Comparison of ENCODE assay signal across 8 cellular contexts in the genomic region with DNA sequence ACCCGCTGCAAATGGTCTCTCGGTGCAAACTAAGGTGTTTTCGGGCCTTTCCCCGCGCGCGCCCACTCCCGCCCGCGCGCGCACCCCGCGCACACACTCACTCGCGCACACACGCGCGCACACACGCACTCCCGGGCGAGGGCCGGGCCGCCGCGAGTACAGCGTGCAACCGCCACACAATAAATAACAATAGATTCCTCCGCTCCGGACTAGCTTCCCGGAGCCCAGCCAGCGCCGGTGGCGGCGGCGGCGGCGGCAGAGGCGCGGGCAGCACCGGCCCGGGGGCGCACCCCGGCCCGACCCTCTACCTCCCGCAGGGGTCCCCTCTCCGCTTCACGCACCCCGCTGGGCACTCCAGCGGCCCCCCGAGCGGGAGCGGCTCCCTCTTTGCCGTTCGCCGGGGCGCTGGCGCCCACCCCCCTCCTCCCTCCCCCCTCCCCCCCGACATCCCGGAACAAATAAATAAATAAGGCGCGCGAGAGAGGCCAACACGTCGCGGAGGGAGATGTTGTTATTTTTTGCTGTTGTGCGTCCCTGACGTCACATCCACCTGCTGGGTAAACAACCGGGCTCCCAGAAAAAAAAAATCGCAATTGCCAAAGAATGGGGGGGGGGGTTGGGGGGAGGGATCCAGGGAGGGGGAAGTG. TPM values are rescaled to one million over a fixed set of nuclear protein-coding genes. Genes with fewer than 3 reads are reported as not detected.
DNase-seq lines count a peak whose midpoint lies in the region; ATAC-seq, FAIRE-seq and TF ChIP-seq lines count a peak whose summit lies in the region.

A gene (minus strand): TSS at position 160 of the 647 bp plus-strand sequence. CDS start 385,347 bp downstream, outside the sequence.

- no peaks in the 10 kb centered on the region for H3K36me3 ChIP-seq in CD4-positive, CD25-positive, alpha-beta regulatory T cell (ENCODE audit: control insufficient read depth, insufficient read depth, low read length)
- H3K36me3 ChIP-seq in kidney (ENCODE audit: control insufficient read depth in 1 of 2, insufficient read depth in 2 of 2, low read length in 2 of 2): no peaks in the 10 kb centered on the region

- peak; percentile 55 to 58 for ATAC-seq in CD4-positive, CD25-positive, alpha-beta regulatory T cell (ENCODE audit: low read depth in 2 of 2)

- H3K27ac Mint-ChIP-seq in CD4-positive, CD25-positive, alpha-beta regulatory T cell: peak within 1 kb of the TSS; percentile 91 to 99 (median 94)
- H3K27ac Mint-ChIP-seq in chondrocyte (ENCODE audit: unreplicated experiment): peak within 1 kb of the TSS; percentile 99

- TF ChIP-seq CTCF in chondrocyte (IDR thresholded peaks at IDR 0.05) (no peak), kidney (IDR thresholded peaks at IDR 0.05; ENCODE audit: borderline replicate concordance, extremely low read depth, insufficient read depth) (no peak)

- H3K4me1 Mint-ChIP-seq in CD4-positive, CD25-positive, alpha-beta regulatory T cell: peaks cover 21 to 51% (median 28%) of the 10 kb centered on the region in 4 donors
- peaks cover 53% of the 10 kb centered on the region for H3K4me1 Mint-ChIP-seq in chondrocyte (ENCODE audit: low read depth)

- FAIRE-seq in H54 (lab: Jason Lieb, UNC): no peak
- FAIRE-seq in kidney (lab: Jason Lieb, UNC): no peak

- TF ChIP-seq POLR2A in H54 (IDR thresholded peaks at IDR 0.05; ENCODE audit: low read depth, low read length): peak; percentile 43; the same call in 1 of the 2 replicates

- peak; percentile 56 to 83 (median 68) for DNase-seq in CD4-positive, CD25-positive, alpha-beta regulatory T cell
- DNase-seq in H54 (ENCODE audit: insufficient read length, low spot score) (peak; percentile 41), NCI-H226 (peak; percentile 80), chondrocyte (ENCODE audit: low spot score) (no peak), kidney (peak; percentile 92), OCI-M2 (lab: John Stamatoyannopoulos, UW; ENCODE audit: unreplicated experiment) (no peak)
- DNase-seq in activated CD4-positive, alpha-beta T cell treated with anti-CD3 and anti-CD28 coated beads for 24 hours (ENCODE audit: low read depth in 2 of 2): peak; percentile 34 to 47
- DNase-seq in stimulated activated CD4-positive, alpha-beta T cell treated with anti-CD3 and anti-CD28 coated beads, Interleukin-12 subunit alpha, Interleukin-12 subunit beta, amount 100 ng/mL, for 24 hours (ENCODE audit: low read depth in 2 of 2): peak; percentile 34 to 44

- peak within 1 kb of the TSS; percentile 75 to 78 for H3K9ac ChIP-seq in kidney (ENCODE audit: low read length in 2 of 2)

- peaks cover 0 to 3% (median 0%) of the 10 kb centered on the region in 7 donors for H3K9me3 Mint-ChIP-seq in CD4-positive, CD25-positive, alpha-beta regulatory T cell
- H3K9me3 Mint-ChIP-seq in chondrocyte (ENCODE audit: low read depth): no peaks in the 10 kb centered on the region

- H3K27me3 Mint-ChIP-seq in CD4-positive, CD25-positive, alpha-beta regulatory T cell: peaks cover 21% of the 10 kb centered on the region
- H3K27me3 Mint-ChIP-seq in chondrocyte (ENCODE audit: low read depth): no peaks in the 10 kb centered on the region

- H3K36me3 Mint-ChIP-seq in CD4-positive, CD25-positive, alpha-beta regulatory T cell: no peaks in the 10 kb centered on the region
- peaks cover 6% of the 10 kb centered on the region for H3K36me3 Mint-ChIP-seq in chondrocyte (ENCODE audit: low read depth)

- peak within 1 kb of the TSS; percentile 78 to 99 (median 94) for H3K4me3 Mint-ChIP-seq in CD4-positive, CD25-positive, alpha-beta regulatory T cell
- H3K4me3 Mint-ChIP-seq in chondrocyte (ENCODE audit: unreplicated experiment): peak within 1 kb of the TSS; percentile 84

- intact Hi-C loops in kidney (cut with DNase I): no loop called here

- H3K9me3 ChIP-seq in CD4-positive, CD25-positive, alpha-beta regulatory T cell (ENCODE audit: control insufficient read depth in 2 of 2, low read length in 2 of 2): no peaks in the 10 kb centered on the region
- H3K9me3 ChIP-seq in kidney (ENCODE audit: control insufficient read depth in 1 of 2, low read length in 2 of 2): no peaks in the 10 kb centered on the region

- H3K27ac ChIP-seq in CD4-positive, CD25-positive, alpha-beta regulatory T cell (ENCODE audit: insufficient read depth, low read length, poor library complexity, severe bottlenecking): peak within 1 kb of the TSS; percentile 79
- peak within 1 kb of the TSS; percentile 88 to 97 for H3K27ac ChIP-seq in kidney (ENCODE audit: low read depth in 2 of 2, low read length in 2 of 2)

- peak within 1 kb of the TSS; percentile 91 for H3K4me3 ChIP-seq in CD4-positive, CD25-positive, alpha-beta regulatory T cell (ENCODE audit: low read depth, low read length)
- H3K4me3 ChIP-seq in kidney (ENCODE audit: low read length in 2 of 2): peak within 1 kb of the TSS; percentile 80 to 90

- H3K4me1 ChIP-seq in CD4-positive, CD25-positive, alpha-beta regulatory T cell (ENCODE audit: control insufficient read depth, insufficient read depth, low read length, poor library complexity, severe bottlenecking): peaks cover 51% of the 10 kb centered on the region
- H3K4me1 ChIP-seq in kidney (ENCODE audit: control insufficient read depth in 1 of 2, insufficient read depth in 1 of 2, low read depth in 1 of 2, low read length in 2 of 2): peaks cover 3 to 14% of the 10 kb centered on the region in 2 donors

- H3K27me3 ChIP-seq in CD4-positive, CD25-positive, alpha-beta regulatory T cell (ENCODE audit: control insufficient read depth, insufficient read depth, low read length): no peaks in the 10 kb centered on the region

RNA-seq across cellular contexts. Expression of the gene that starts here (rescaled TPM):
- 599 TPM for total RNA-seq in CD4-positive, CD25-positive, alpha-beta regulatory T cell
- 100 to 1,000 TPM; 301 to 367 (median 345) TPM for polyA plus RNA-seq in CD4-positive, CD25-positive, alpha-beta regulatory T cell
- total RNA-seq in chondrocyte (206 to 249 TPM (median 220 TPM) in 3 replicates), kidney (87.2 TPM)
- polyA plus RNA-seq in kidney (ENCODE audit: insufficient read depth, low read depth, low replicate concordance): 6.7 TPM

Comparison
In these comparisons a context has a peak if more than half of its experiments do, and no peak if none do; other contexts are left out.
1. RNA of the gene that starts here (polyA plus RNA-seq): 301 to 367 TPM in CD4-positive, CD25-positive, alpha-beta regulatory T cell; 6.7 TPM in kidney (single experiment); every median in the first group is over 10 times any median in the second.
2. DNase-seq: peak in CD4-positive, CD25-positive, alpha-beta regulatory T cell (3 of 3), H54 (single experiment), NCI-H226 (single experiment), activated CD4-positive, alpha-beta T cell treated with anti-CD3 and anti-CD28 coated beads for 24 hours (2 of 2), kidney (single experiment) and stimulated activated CD4-positive, alpha-beta T cell treated with anti-CD3 and anti-CD28 coated beads, Interleukin-12 subunit alpha, Interleukin-12 subunit beta, amount 100 ng/mL, for 24 hours (2 of 2); none in chondrocyte (single experiment) and OCI-M2 (single experiment).